ENCODE assay signal across 8 cellular contexts in genomic region chr1:39509360-39510009, GRCh38. TPM values are rescaled to one million over a fixed set of nuclear protein-coding genes. Genes with fewer than 3 reads are reported as not detected.
DNase-seq lines count a peak whose midpoint lies in the region; ATAC-seq lines count a peak whose summit lies in the region.

No MANE protein-coding gene starts in this region.

- peak; percentile 48 for DNase-seq in activated CD8-positive, alpha-beta T cell treated with anti-CD3 and anti-CD28 coated beads, Interleukin-2, amount 10 ng/mL, durations not matched to agents 7 days and 5 days
- DNase-seq in mucosa of gallbladder (ENCODE audit: low spot score) (peak; percentile 40), COLO829 (ENCODE audit: low spot score) (no peak), Ammon's horn (ENCODE audit: low spot score) (no peak), DMS 273 (lab: John Stamatoyannopoulos, UW; ENCODE audit: unreplicated experiment) (no peak), NCI-H524 (lab: John Stamatoyannopoulos, UW) (no peak)

- H3K4me3 Mint-ChIP-seq in activated CD8-positive, alpha-beta T cell treated with anti-CD3 and anti-CD28 coated beads, Interleukin-2, amount 10 ng/mL, durations not matched to agents 7 days and 5 days: peak overlapping the region; percentile 7

- no peaks in the 10 kb centered on the region for H3K36me3 Mint-ChIP-seq in activated CD8-positive, alpha-beta T cell treated with anti-CD3 and anti-CD28 coated beads, Interleukin-2, amount 10 ng/mL, durations not matched to agents 7 days and 5 days (ENCODE audit: low read depth)

- ATAC-seq in GM18907 (IDR thresholded peaks at IDR 0.05; ENCODE audit: unreplicated experiment) (peak; percentile 66), HG02763 (IDR thresholded peaks at IDR 0.05; ENCODE audit: unreplicated experiment) (peak; percentile 47)
- ATAC-seq in activated CD8-positive, alpha-beta T cell treated with anti-CD3 and anti-CD28 coated beads, Interleukin-2, amount 10 ng/mL, durations not matched to agents 7 days and 5 days: peak; percentile 53

- CTCF ChIA-PET in activated CD8-positive, alpha-beta T cell treated with anti-CD3 and anti-CD28 coated beads, Interleukin-2, amount 10 ng/mL, durations not matched to agents 7 days and 5 days (lab: Charles Lee): interaction anchor here (0.7 kb wide), 1 partner anchor 411 kb away, joined by 5 read pairs; no protein-coding TSS in a partner anchor

- H3K9me3 Mint-ChIP-seq in activated CD8-positive, alpha-beta T cell treated with anti-CD3 and anti-CD28 coated beads, Interleukin-2, amount 10 ng/mL, durations not matched to agents 7 days and 5 days (ENCODE audit: insufficient read depth): no peaks in the 10 kb centered on the region

- peaks cover 12% of the 10 kb centered on the region for H3K27me3 Mint-ChIP-seq in activated CD8-positive, alpha-beta T cell treated with anti-CD3 and anti-CD28 coated beads, Interleukin-2, amount 10 ng/mL, durations not matched to agents 7 days and 5 days (ENCODE audit: low read depth)

- peak overlapping the region; percentile 63 for H3K27ac Mint-ChIP-seq in activated CD8-positive, alpha-beta T cell treated with anti-CD3 and anti-CD28 coated beads, Interleukin-2, amount 10 ng/mL, durations not matched to agents 7 days and 5 days

- POLR2A ChIA-PET in activated CD8-positive, alpha-beta T cell treated with anti-CD3 and anti-CD28 coated beads, Interleukin-2, amount 10 ng/mL, durations not matched to agents 7 days and 5 days (lab: Charles Lee): no interaction called here

- peaks cover 19% of the 10 kb centered on the region for H3K4me1 Mint-ChIP-seq in activated CD8-positive, alpha-beta T cell treated with anti-CD3 and anti-CD28 coated beads, Interleukin-2, amount 10 ng/mL, durations not matched to agents 7 days and 5 days (ENCODE audit: low read depth)

RNA-seq across cellular contexts. Expression of gene BMP8A, which starts 18.0 kb away (rescaled TPM):
- under 1 TPM in 1 of 2 experiments, not detected in 1; 0.16 TPM for total RNA-seq in activated CD8-positive, alpha-beta T cell treated with anti-CD3 and anti-CD28 coated beads, Interleukin-2, amount 10 ng/mL, durations not matched to agents 7 days and 5 days
- total RNA-seq in mucosa of gallbladder: 4.1 TPM

Comparison
In these comparisons a context has a peak if more than half of its experiments do, and no peak if none do; other contexts are left out.
1. DNase-seq: peak in activated CD8-positive, alpha-beta T cell treated with anti-CD3 and anti-CD28 coated beads, Interleukin-2, amount 10 ng/mL, durations not matched to agents 7 days and 5 days (single experiment) and mucosa of gallbladder (single experiment); none in COLO829 (single experiment), Ammon's horn (single experiment), DMS 273 (single experiment) and NCI-H524 (0 of 2).
2. Peak in every context shown above with its lines, with median percentiles within 50 percentile points of each other: ATAC-seq.